In genomic region chr20:23246682-23247664, GRCh38 we compare ENCODE assay signal across 17 cellular contexts.
A peak's percentile ranks its signal among the peaks of the same experiment; 100 is the strongest.
DNase-seq lines count a peak whose midpoint lies in the region; ATAC-seq and TF ChIP-seq lines count a peak whose summit lies in the region.
"Had no signal": no experiment of that assay in that cellular context is flagged by ENCODE, and none has a peak within 500 bp of the region (broad histone marks: within the 10 kb centered on the region; RNA-seq: fewer than 3 reads in every experiment).

No MANE protein-coding gene starts in this region.

- no peaks in the 10 kb centered on the region for H3K36me3 Mint-ChIP-seq in HFFc6 (ENCODE audit: low read depth)
- H3K36me3 Mint-ChIP-seq: CD4-positive, CD25-positive, alpha-beta regulatory T cell; WTC11 had no signal

- no peak for TF ChIP-seq EP300 in stomach (IDR thresholded peaks at IDR 0.05)

- H3K4me1 ChIP-seq in stomach, result peaks cover 0 to 19% (median 6%) of the 10 kb centered on the region in 4 donors
- H3K4me1 ChIP-seq: prostate gland had no signal

- no peak overlapping the region for H3K27ac Mint-ChIP-seq in HFFc6
- H3K27ac Mint-ChIP-seq: CD4-positive, CD25-positive, alpha-beta regulatory T cell; effector memory CD8-positive, alpha-beta T cell; WTC11 had no signal

- H3K9me3 ChIP-seq in stomach, result no peaks in the 10 kb centered on the region
- H3K9me3 ChIP-seq: prostate gland, SJCRH30 had no signal

- DNase-seq in NAMALWA (ENCODE audit: low spot score) (peak; percentile 22), left ventricle myocardium superior (peak; percentile 66), stomach (no peak), NCI-H1048 (lab: John Stamatoyannopoulos, UW) (no peak), NCI-H526 treated with DMSO at 0.1 percent for 48 hours (lab: John Stamatoyannopoulos, UW) (no peak), HFFc6 (no peak)
- DNase-seq: activated T-cell treated with anti-CD3 and anti-CD28 coated beads, Interleukin-2, amount 50 U/mL, for 4 hours; CD4-positive, CD25-positive, alpha-beta regulatory T cell; effector memory CD8-positive, alpha-beta T cell; mesendoderm; NCI-H1436 treated with DMSO at 0.1 percent for 48 hours; NCI-H748 treated with DMSO at 0.1 percent for 48 hours; SJCRH30 had no signal

- peaks cover 0 to 11% (median 0%) of the 10 kb centered on the region in 3 donors for H3K27me3 ChIP-seq in stomach
- H3K27me3 ChIP-seq: SJCRH30 had no signal

- no peak overlapping the region for H3K4me3 Mint-ChIP-seq in HFFc6
- H3K4me3 Mint-ChIP-seq: activated T-cell treated with anti-CD3 and anti-CD28 coated beads, Interleukin-2, amount 50 U/mL, for 4 hours; effector memory CD8-positive, alpha-beta T cell; WTC11 had no signal

- H3K9me3 Mint-ChIP-seq in HFFc6, result no peaks in the 10 kb centered on the region
- H3K9me3 Mint-ChIP-seq: activated T-cell treated with anti-CD3 and anti-CD28 coated beads, Interleukin-2, amount 50 U/mL, for 4 hours; effector memory CD8-positive, alpha-beta T cell; WTC11 had no signal

- H3K4me1 Mint-ChIP-seq in HFFc6 (ENCODE audit: low read depth), result no peaks in the 10 kb centered on the region
- H3K4me1 Mint-ChIP-seq: CD4-positive, CD25-positive, alpha-beta regulatory T cell; WTC11 had no signal

- TF ChIP-seq CTCF in stomach (IDR thresholded peaks at IDR 0.05) (no peak), HFFc6 (IDR thresholded peaks at IDR 0.05) (no peak)

- ATAC-seq in GM19351 (IDR thresholded peaks at IDR 0.05; ENCODE audit: unreplicated experiment) (peak; percentile 62), left ventricle myocardium superior (peak; percentile 83), HG03469 (IDR thresholded peaks at IDR 0.05; ENCODE audit: unreplicated experiment) (no peak)
- ATAC-seq: activated T-cell treated with anti-CD3 and anti-CD28 coated beads, Interleukin-2, amount 50 U/mL, for 4 hours; effector memory CD8-positive, alpha-beta T cell had no signal

- intact Hi-C loops in left ventricle myocardium superior (cut with micrococcal nuclease), result no loop called here
- intact Hi-C loops in stomach (cut with DNase I; ENCODE audit: low total_unique reads), result no loop called here

- H3K27ac ChIP-seq in stomach, result peak overlapping the region; percentile 5 to 76 (median 14)
- H3K27ac ChIP-seq: prostate gland, SJCRH30 had no signal

- H3K27me3 Mint-ChIP-seq in HFFc6 (ENCODE audit: insufficient read depth), result peaks cover 18% of the 10 kb centered on the region

- no peak for TF ChIP-seq POLR2A in stomach (IDR thresholded peaks at IDR 0.05)

- H3K36me3 ChIP-seq in stomach, result no peaks in the 10 kb centered on the region
- H3K36me3 ChIP-seq: prostate gland, SJCRH30 had no signal

- 56 to 65% (median 57%) methylated on average over 21 of the region's 21 CpGs for WGBS in stomach, 5 donors

- H3K4me3 ChIP-seq in stomach, result no peak overlapping the region
- H3K4me3 ChIP-seq: prostate gland, SJCRH30 had no signal

Comparison
In these comparisons a context has a peak if more than half of its experiments do, and no peak if none do; other contexts are left out.
1. DNase-seq: peak in NAMALWA (single experiment) and left ventricle myocardium superior (single experiment); none in stomach (single experiment), NCI-H1048 (single experiment), NCI-H526 treated with DMSO at 0.1 percent for 48 hours (single experiment) and HFFc6 (single experiment).